In genomic region chr4:146033149-146033548, GRCh38 we compare ENCODE assay signal across 13 cellular contexts.
A peak's percentile ranks its signal among the peaks of the same experiment; 100 is the strongest.
DNase-seq lines count a peak whose midpoint lies in the region; ATAC-seq and TF ChIP-seq lines count a peak whose summit lies in the region.
"Had no signal": no experiment of that assay in that cellular context is flagged by ENCODE, and none has a peak within 500 bp of the region (broad histone marks: within the 10 kb centered on the region; RNA-seq: fewer than 3 reads in every experiment).

No MANE protein-coding gene starts in this region.

- ATAC-seq in SK-N-SH treated with all-trans-retinoic acid at 6 μM for 48 hours = no peak

- H3K9ac ChIP-seq in HUES6 (ENCODE audit: low read length) (peak overlapping the region; percentile 37), endodermal cell (ENCODE audit: extremely low read depth, low read length, poor library complexity, severe bottlenecking) (no peak overlapping the region), neural progenitor cell (no peak overlapping the region)
- H3K9ac ChIP-seq: SK-N-SH had no signal

- DNase-seq in DMS53 treated with DMSO at 0.1 percent for 48 hours (lab: John Stamatoyannopoulos, UW; ENCODE audit: unreplicated experiment) (peak; percentile 8), endodermal cell (peak; percentile 57), neural progenitor cell (ENCODE audit: low spot score) (no peak), osteocyte (ENCODE audit: extremely low spot score, unreplicated experiment) (no peak), GM19240 (ENCODE audit: insufficient read length, low spot score) (no peak), UCSD-AML1 (lab: John Stamatoyannopoulos, UW; ENCODE audit: unreplicated experiment) (no peak)
- DNase-seq: activated naive CD8-positive, alpha-beta T cell treated with anti-CD3 and anti-CD28 coated beads, Interleukin-2, amount 10 ng/mL, durations not matched to agents 7 days and 5 days; naive B cell; SK-N-SH; stimulated activated CD4-positive, alpha-beta T cell treated with anti-CD3 and anti-CD28 coated beads, Interleukin-2, amount 100 ng/mL, for 48 hours had no signal

- no peaks in the 10 kb centered on the region for H3F3A ChIP-seq in neural progenitor cell (ENCODE audit: low read depth)

- H3K27me3 ChIP-seq in HUES6 (ENCODE audit: control insufficient read depth, insufficient read depth, low read length) (no peaks in the 10 kb centered on the region), endodermal cell (ENCODE audit: control insufficient read depth, insufficient read depth, low read length, poor library complexity, severe bottlenecking) (no peaks in the 10 kb centered on the region), neural progenitor cell (no peaks in the 10 kb centered on the region)

- no peak overlapping the region for H3K27ac Mint-ChIP-seq in endodermal cell
- peak overlapping the region; percentile 33 for H3K27ac Mint-ChIP-seq in neural progenitor cell
- H3K27ac Mint-ChIP-seq in osteocyte (ENCODE audit: unreplicated experiment) = no peak overlapping the region
- H3K27ac Mint-ChIP-seq: activated naive CD8-positive, alpha-beta T cell treated with anti-CD3 and anti-CD28 coated beads, Interleukin-2, amount 10 ng/mL, durations not matched to agents 7 days and 5 days had no signal

- H3K4me3 Mint-ChIP-seq in endodermal cell = no peak overlapping the region
- no peak overlapping the region for H3K4me3 Mint-ChIP-seq in neural progenitor cell
- no peak overlapping the region for H3K4me3 Mint-ChIP-seq in osteocyte (ENCODE audit: unreplicated experiment)
- H3K4me3 Mint-ChIP-seq: activated naive CD8-positive, alpha-beta T cell treated with anti-CD3 and anti-CD28 coated beads, Interleukin-2, amount 10 ng/mL, durations not matched to agents 7 days and 5 days had no signal

- H2AFZ ChIP-seq in neural progenitor cell (replicated peaks) = peak overlapping the region; percentile 78

- no peaks in the 10 kb centered on the region for H3K79me2 ChIP-seq in neural progenitor cell (ENCODE audit: low read depth)

- H3K4me2 ChIP-seq in neural progenitor cell = no peak overlapping the region
- H3K4me2 ChIP-seq: SK-N-SH had no signal

- H3K4me3 ChIP-seq in HUES6 (ENCODE audit: low read depth, low read length) (no peak overlapping the region), endodermal cell (ENCODE audit: low read length) (no peak overlapping the region), neural progenitor cell (no peak overlapping the region)
- H3K4me3 ChIP-seq: right atrium auricular region had no signal

- no peaks in the 10 kb centered on the region for H3K36me3 ChIP-seq in HUES6 (ENCODE audit: control insufficient read depth, insufficient read depth, low read length)
- no peaks in the 10 kb centered on the region for H3K36me3 ChIP-seq in endodermal cell (ENCODE audit: control insufficient read depth, insufficient read depth, low read length)
- no peaks in the 10 kb centered on the region for H3K36me3 ChIP-seq in neural progenitor cell
- H3K36me3 ChIP-seq: right atrium auricular region had no signal

- peaks cover 26% of the 10 kb centered on the region for H3K4me1 ChIP-seq in HUES6 (ENCODE audit: control insufficient read depth, insufficient read depth, low read length)
- H3K4me1 ChIP-seq in endodermal cell (ENCODE audit: control insufficient read depth, insufficient read depth, low read length) = no peaks in the 10 kb centered on the region
- H3K4me1 ChIP-seq in neural progenitor cell = peaks cover 12% of the 10 kb centered on the region
- H3K4me1 ChIP-seq: right atrium auricular region had no signal

- no peak overlapping the region for H3K27ac ChIP-seq in HUES6 (ENCODE audit: low read depth, low read length)
- no peak overlapping the region for H3K27ac ChIP-seq in endodermal cell (ENCODE audit: low read depth, low read length)
- no peak overlapping the region for H3K27ac ChIP-seq in neural progenitor cell
- H3K27ac ChIP-seq: right atrium auricular region had no signal

- H4K20me1 ChIP-seq in neural progenitor cell (ENCODE audit: low read depth) = no peaks in the 10 kb centered on the region

- no peaks in the 10 kb centered on the region for H3K9me3 ChIP-seq in HUES6 (ENCODE audit: control insufficient read depth, insufficient read depth, low read depth, low read length)
- no peaks in the 10 kb centered on the region for H3K9me3 ChIP-seq in endodermal cell (ENCODE audit: control insufficient read depth, low read length)
- no peaks in the 10 kb centered on the region for H3K9me3 ChIP-seq in neural progenitor cell (ENCODE audit: low read depth)
- H3K9me3 ChIP-seq: right atrium auricular region, SK-N-SH had no signal

- H3K36me3 Mint-ChIP-seq in endodermal cell (ENCODE audit: low read depth) (no peaks in the 10 kb centered on the region), neural progenitor cell (no peaks in the 10 kb centered on the region), osteocyte (ENCODE audit: unreplicated experiment) (no peaks in the 10 kb centered on the region)
- H3K36me3 Mint-ChIP-seq: activated naive CD8-positive, alpha-beta T cell treated with anti-CD3 and anti-CD28 coated beads, Interleukin-2, amount 10 ng/mL, durations not matched to agents 7 days and 5 days; naive B cell had no signal

- 82 to 86% methylated on average over 5 of the region's 5 CpGs for WGBS in endodermal cell (ENCODE audit: insufficient coverage in 1 of 2, insufficient read length in 1 of 2), 2 experiments

- H3K9me3 Mint-ChIP-seq in endodermal cell = peaks cover 12% of the 10 kb centered on the region
- H3K9me3 Mint-ChIP-seq in neural progenitor cell = peaks cover 8% of the 10 kb centered on the region
- H3K9me3 Mint-ChIP-seq in osteocyte (ENCODE audit: unreplicated experiment) = peaks cover 11% of the 10 kb centered on the region
- H3K9me3 Mint-ChIP-seq: activated naive CD8-positive, alpha-beta T cell treated with anti-CD3 and anti-CD28 coated beads, Interleukin-2, amount 10 ng/mL, durations not matched to agents 7 days and 5 days had no signal

- peaks cover 21% of the 10 kb centered on the region for H3K4me1 Mint-ChIP-seq in endodermal cell
- H3K4me1 Mint-ChIP-seq in neural progenitor cell = peaks cover 26% of the 10 kb centered on the region
- peaks cover 3% of the 10 kb centered on the region for H3K4me1 Mint-ChIP-seq in osteocyte (ENCODE audit: unreplicated experiment)

- no peak for TF ChIP-seq CTCF in endodermal cell (conservative IDR thresholded peaks at IDR 0.05)
- TF ChIP-seq CTCF in neural progenitor cell (IDR thresholded peaks at IDR 0.05) = no peak
- TF ChIP-seq CTCF in osteocyte (IDR thresholded peaks at IDR 0.05) = no peak

- no peaks in the 10 kb centered on the region for H3K27me3 Mint-ChIP-seq in endodermal cell (ENCODE audit: insufficient read depth)
- no peaks in the 10 kb centered on the region for H3K27me3 Mint-ChIP-seq in neural progenitor cell (ENCODE audit: insufficient read depth, low read depth)
- H3K27me3 Mint-ChIP-seq in osteocyte (ENCODE audit: unreplicated experiment) = no peaks in the 10 kb centered on the region
- H3K27me3 Mint-ChIP-seq: naive B cell had no signal

TF ChIP-seq in SK-N-SH treated with all-trans-retinoic acid at 6 μM for 48 hours, 23 proteins besides CTCF, POLR2A, EP300 and RAD21:
- no peak for TF ChIP-seq OSR1 (CRISPR knock-in tag; IDR thresholded peaks at IDR 0.05)

Comparison
In these comparisons a context has a peak if more than half of its experiments do, and no peak if none do; other contexts are left out.
1. DNase-seq: peak in DMS53 treated with DMSO at 0.1 percent for 48 hours (single experiment) and endodermal cell (single experiment); none in neural progenitor cell (single experiment), osteocyte (single experiment), GM19240 (single experiment) and UCSD-AML1 (single experiment).